Comparison of ENCODE assay signal across 19 cellular contexts in the genomic region with DNA sequence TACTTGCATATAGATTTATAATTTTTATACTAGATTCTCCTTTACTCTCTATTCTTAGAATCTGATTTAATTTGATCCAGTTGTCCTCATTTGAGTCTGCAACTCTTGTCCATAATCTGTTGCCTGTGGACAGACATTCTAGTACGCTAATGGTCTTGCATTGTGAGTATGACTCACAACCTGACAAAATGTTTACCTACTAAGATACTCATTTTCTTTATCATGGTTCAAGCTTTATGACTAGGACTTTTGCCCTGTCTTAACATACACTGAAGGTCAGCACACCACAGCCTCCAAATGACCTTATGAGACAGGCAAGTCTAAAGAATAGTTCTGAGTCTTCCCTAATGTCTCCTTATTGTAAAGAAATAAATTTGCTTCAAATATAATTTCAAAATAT.
DNase-seq lines count a peak whose midpoint lies in the region; ATAC-seq, FAIRE-seq and TF ChIP-seq lines count a peak whose summit lies in the region.
"Had no signal": no experiment of that assay in that cellular context is flagged by ENCODE, and none has a peak within 500 bp of the region (broad histone marks: within the 10 kb centered on the region; RNA-seq: fewer than 3 reads in every experiment).

No MANE protein-coding gene starts in this region.

- POLR2A ChIA-PET in PC-3 (lab: Charles Lee; ENCODE audit: unreplicated experiment) = no interaction called here

- no peak for FAIRE-seq in small intestine (lab: Jason Lieb, UNC)
- FAIRE-seq: GM12891, GM18507 had no signal

- no peaks in the 10 kb centered on the region for H3K9me3 ChIP-seq in PC-3 (ENCODE audit: low read length)
- no peaks in the 10 kb centered on the region for H3K9me3 ChIP-seq in small intestine (ENCODE audit: control insufficient read depth, low read depth)
- H3K9me3 ChIP-seq in breast epithelium = no peaks in the 10 kb centered on the region

- TF ChIP-seq POLR2A in breast epithelium (IDR thresholded peaks at IDR 0.05) = no peak

- CTCF ChIA-PET in PC-3 (lab: Charles Lee) = no interaction called here

- no peak for TF ChIP-seq CTCF in PC-3 (conservative IDR thresholded peaks at IDR 0.05; ENCODE audit: low read depth, low read length)
- TF ChIP-seq CTCF in epithelial cell of esophagus (IDR thresholded peaks at IDR 0.05; ENCODE audit: insufficient read depth, low read depth, low read length, missing control alignments) = no peak
- no peak for TF ChIP-seq CTCF in breast epithelium (IDR thresholded peaks at IDR 0.05)

- peak; percentile 77 for ATAC-seq in PC-3
- ATAC-seq: GM23338, HCT116 had no signal

- WGBS in small intestine, 3 donors = 14 to 70% (median 32%) methylated on average over 1 of the region's 1 CpG

- no peaks in the 10 kb centered on the region for H3K36me3 ChIP-seq in PC-3 (ENCODE audit: low read depth, low read length)
- no peaks in the 10 kb centered on the region for H3K36me3 ChIP-seq in small intestine (ENCODE audit: control insufficient read depth in 2 of 2, insufficient read depth in 2 of 2, low read length in 2 of 2)
- no peaks in the 10 kb centered on the region for H3K36me3 ChIP-seq in breast epithelium

- no peaks in the 10 kb centered on the region for H4K20me1 ChIP-seq in PC-3 (ENCODE audit: low read length)

- H3F3A ChIP-seq in PC-3 (ENCODE audit: low read length, unreplicated experiment) = no peaks in the 10 kb centered on the region

- H3K27me3 ChIP-seq in PC-3 (ENCODE audit: low read length) (no peaks in the 10 kb centered on the region), small intestine (ENCODE audit: control insufficient read depth in 2 of 2, insufficient read depth in 2 of 2, low read length in 2 of 2) (no peaks in the 10 kb centered on the region), breast epithelium (no peaks in the 10 kb centered on the region)

- no TSS peak for BruUV-seq in PC-3 (replicated peaks; lab: Mats Ljungman, UMichigan)

- H3K27ac ChIP-seq in PC-3 (ENCODE audit: low read length) (0 out of 2 replicates have a peak overlapping the region, but pooled peaks have one; percentile 6), small intestine (ENCODE audit: low read depth in 1 of 2, low read length in 1 of 2) (no peak overlapping the region), breast epithelium (no peak overlapping the region)

- intact Hi-C loops in PC-3 (cut with micrococcal nuclease) = no loop called here
- intact Hi-C loops in breast epithelium (cut with DNase I; ENCODE audit: low total_unique reads) = no loop called here

- peaks cover 21% of the 10 kb centered on the region for H3K4me1 ChIP-seq in PC-3 (ENCODE audit: insufficient read depth, low read length)
- H3K4me1 ChIP-seq in small intestine (ENCODE audit: control insufficient read depth in 2 of 2, insufficient read depth in 1 of 2, low read depth in 1 of 2, low read length in 1 of 2) = no peaks in the 10 kb centered on the region
- no peaks in the 10 kb centered on the region for H3K4me1 ChIP-seq in breast epithelium

- no peak overlapping the region for H3K9ac ChIP-seq in PC-3 (ENCODE audit: low read length)

- DNase-seq in HT1080 (ENCODE audit: low read depth) (peak; percentile 25), PC-3 (peak; percentile 62), epithelial cell of esophagus (ENCODE audit: low read depth) (peak; percentile 7), small intestine (peak; percentile 3), breast epithelium (ENCODE audit: low spot score in 2 of 2) (no peak), NCI-H526 treated with DMSO at 0.1 percent for 48 hours (lab: John Stamatoyannopoulos, UW) (no peak), hypothalamus (lab: John Stamatoyannopoulos, UW) (no peak)
- no peak for DNase-seq in effector CD8-positive, alpha-beta T cell (lab: John Stamatoyannopoulos, UW)
- DNase-seq: C1 segment of cervical spinal cord; Calu3; CD4-positive, alpha-beta memory T cell; COR-L47; DMS79 treated with DMSO at 0.1 percent for 48 hours; GF-D8; H9 had no signal

- H3K4me2 ChIP-seq in PC-3 (ENCODE audit: low read length) = no peak overlapping the region
- H3K4me2 ChIP-seq: GM23338 had no signal

- no peaks in the 10 kb centered on the region for H3K9me2 ChIP-seq in PC-3 (replicated peaks; ENCODE audit: low read length)

- H3K4me3 ChIP-seq in PC-3 (ENCODE audit: low read length) (no peak overlapping the region), epithelial cell of esophagus (ENCODE audit: low read length) (no peak overlapping the region), small intestine (ENCODE audit: low read depth in 1 of 2, low read length in 2 of 2) (no peak overlapping the region), breast epithelium (no peak overlapping the region)
- H3K4me3 ChIP-seq: GM23338 had no signal

- no peaks in the 10 kb centered on the region for H3K79me2 ChIP-seq in PC-3 (ENCODE audit: low read length)

- no peak overlapping the region for H2AFZ ChIP-seq in PC-3 (ENCODE audit: low read length)
- H2AFZ ChIP-seq: GM23338 had no signal

Comparison
In these comparisons a context has a peak if more than half of its experiments do, and no peak if none do; other contexts are left out.
1. DNase-seq: peak in HT1080 (single experiment), PC-3 (single experiment), epithelial cell of esophagus (single experiment) and small intestine (single experiment); none in breast epithelium (0 of 2), NCI-H526 treated with DMSO at 0.1 percent for 48 hours (single experiment), effector CD8-positive, alpha-beta T cell (single experiment) and hypothalamus (0 of 51).